ENCODE assay signal across 8 cellular contexts in the genomic region with DNA sequence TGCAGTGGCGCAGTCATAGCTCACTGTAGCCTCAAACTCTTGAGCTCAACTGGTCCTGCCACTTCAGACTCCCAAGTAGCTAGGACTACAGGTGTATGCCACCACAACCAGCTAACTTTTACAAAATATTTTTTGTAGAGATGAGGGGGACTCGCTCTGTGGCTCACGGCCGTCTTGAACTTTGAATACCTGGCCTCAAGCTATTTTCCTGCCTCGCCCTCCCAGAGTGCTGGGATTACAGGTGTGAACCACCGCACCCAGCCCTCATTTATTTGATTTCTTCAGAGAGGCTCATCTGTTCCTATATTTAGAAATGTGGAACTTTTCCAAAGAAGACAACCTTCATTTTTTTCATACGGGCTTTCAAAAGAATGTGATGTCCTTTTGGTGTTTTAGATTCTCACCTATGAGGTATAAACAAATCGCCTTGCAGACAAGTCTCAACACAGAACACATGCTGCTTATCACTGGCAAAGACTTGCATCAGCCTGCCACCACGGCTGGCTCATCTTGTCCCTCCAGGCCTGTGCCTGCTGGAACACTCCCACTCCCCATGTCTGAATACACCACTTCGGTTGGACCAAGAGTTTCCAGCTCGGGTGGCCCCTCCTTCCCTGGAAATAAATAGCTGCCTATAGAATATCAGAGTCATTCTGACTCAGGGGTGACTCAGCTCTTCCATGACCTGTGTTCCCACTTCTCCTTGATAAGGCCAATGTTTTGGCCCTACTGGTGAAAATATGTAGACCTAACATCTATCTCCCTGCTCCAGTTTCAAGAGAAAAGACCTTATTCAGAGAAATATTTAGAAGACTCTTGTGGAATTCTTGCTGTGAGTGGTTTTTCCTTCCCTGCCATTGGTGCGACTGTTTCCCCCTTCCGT.
DNase-seq lines count a peak whose midpoint lies in the region; ATAC-seq and TF ChIP-seq lines count a peak whose summit lies in the region.

No MANE protein-coding gene starts in this region.

- TF ChIP-seq POLR2A in HCT116 (IDR thresholded peaks at IDR 0.05; ENCODE audit: borderline replicate concordance, extremely low read depth, insufficient read depth, insufficient read length) (no peak), esophagus muscularis mucosa (IDR thresholded peaks at IDR 0.05; ENCODE audit: low read depth) (no peak)

- H3K4me3 ChIP-seq in HCT116 (replicated peaks in 1 of 2; ENCODE audit: low read depth in 1 of 2, low read length in 2 of 2) (peak overlapping the region; percentile 39 to 52), astrocyte of the cerebellum (ENCODE audit: low read depth, low read length) (no peak overlapping the region), esophagus muscularis mucosa (no peak overlapping the region)

- ATAC-seq in HCT116 (peak; percentile 72), left colon (peak; percentile 84), GM21423 (IDR thresholded peaks at IDR 0.05; ENCODE audit: unreplicated experiment) (no peak)

- intact Hi-C loops in HCT116 (cut with micrococcal nuclease) (loop anchor here (1.0 to 5.0 kb wide), 4 partner anchors 28 to 205 kb away; no protein-coding TSS in a partner anchor), left colon (cut with DNase I, micrococcal nuclease) (no loop called here), esophagus muscularis mucosa (cut with DNase I) (no loop called here)

- H3K9me3 ChIP-seq in HCT116 (ENCODE audit: control insufficient read depth in 1 of 2, insufficient read depth in 1 of 2, low read depth in 1 of 2, low read length in 2 of 2) (no peaks in the 10 kb centered on the region), esophagus muscularis mucosa (no peaks in the 10 kb centered on the region)

- in situ Hi-C loops in astrocyte of the cerebellum (cut with HindIII; ENCODE audit: low sequenced_read_pairs) = no loop called here

- peak overlapping the region; percentile 96 for H3K27ac ChIP-seq in HCT116 (ENCODE audit: low read depth, low read length)
- H3K27ac ChIP-seq in esophagus muscularis mucosa (replicated peaks in 1 of 4) = no peak overlapping the region

- H3K36me3 ChIP-seq in HCT116 (ENCODE audit: control insufficient read depth in 1 of 2, insufficient read depth in 2 of 2, low read length in 2 of 2) = no peaks in the 10 kb centered on the region
- no peaks in the 10 kb centered on the region for H3K36me3 ChIP-seq in esophagus muscularis mucosa

- H3K9ac ChIP-seq in HCT116 (ENCODE audit: low read length) = peak overlapping the region; percentile 88

- no peaks in the 10 kb centered on the region for H3K9me2 ChIP-seq in HCT116 (ENCODE audit: insufficient read depth)

- CTCF ChIA-PET in HCT116 (lab: Charles Lee) = interaction anchor here (0.9 to 2.4 kb wide), 4 partner anchors 12 to 217 kb away, joined by 3 to 13 read pairs (median 4); no protein-coding TSS in a partner anchor

- peak overlapping the region; percentile 87 for H3K4me2 ChIP-seq in HCT116 (ENCODE audit: low read length)

- DNase-seq in HCT116 (ENCODE audit: low read depth, low spot score) (peak; percentile 98), SHP77 (lab: John Stamatoyannopoulos, UW) (peak; percentile 94), astrocyte of the cerebellum (ENCODE audit: low read depth) (peak; percentile 72), left colon (peak; percentile 33 to 60), esophagus muscularis mucosa (ENCODE audit: extremely low spot score) (no peak), NCI-H2029 treated with DMSO at 0.1 percent for 48 hours (lab: John Stamatoyannopoulos, UW) (no peak)
- peak; percentile 14 to 36 for DNase-seq in stimulated activated CD8-positive, alpha-beta memory T cell treated with anti-CD3 and anti-CD28 coated beads, Interleukin-15, amount 100 ng/mL, for 4 hours (ENCODE audit: low read depth in 2 of 2)

- H3K4me1 ChIP-seq in HCT116 (ENCODE audit: control insufficient read depth in 1 of 2, insufficient read depth in 2 of 2, low read length in 2 of 2) (peaks cover 92 to 93% of the 10 kb centered on the region in 2 experiments), esophagus muscularis mucosa (peaks cover 0 to 5% (median 4%) of the 10 kb centered on the region in 4 donors)

- no peak overlapping the region for H2AFZ ChIP-seq in HCT116 (ENCODE audit: low read depth, low read length, poor library complexity, severe bottlenecking)

- H4K20me1 ChIP-seq in HCT116 (ENCODE audit: insufficient read depth) = no peaks in the 10 kb centered on the region

- H3K27me3 ChIP-seq in HCT116 (ENCODE audit: insufficient read depth, low read length) = no peaks in the 10 kb centered on the region
- no peaks in the 10 kb centered on the region for H3K27me3 ChIP-seq in esophagus muscularis mucosa

- peaks cover 9% of the 10 kb centered on the region for H3K79me2 ChIP-seq in HCT116 (ENCODE audit: insufficient read depth, low read length)

- no peak for TF ChIP-seq EP300 in esophagus muscularis mucosa (IDR thresholded peaks at IDR 0.05)

- RAD21 ChIA-PET in HCT116 (lab: Charles Lee; ENCODE audit: low non-redundant PET in 1 of 2, low total read pairs in 2 of 2, uncharacterized antibody in 2 of 2, unreplicated experiment in 2 of 2) = interaction anchor here (1.0 to 1.2 kb wide), 4 partner anchors 12 to 47 kb away, joined by 3 to 5 read pairs (median 4); no protein-coding TSS in a partner anchor

- 71% methylated on average over 13 of the region's 13 CpGs for whole genome bisulfite sequencing in esophagus muscularis mucosa

- TF ChIP-seq RAD21 in HCT116 (IDR thresholded peaks at IDR 0.05; ENCODE audit: low read depth) = no peak

- POLR2A ChIA-PET in HCT116 (lab: Charles Lee) = interaction anchor here (0.7 to 10.6 kb wide), 25 partner anchors 8 to 388 kb away, joined by 3 to 266 read pairs (median 5); no protein-coding TSS in a partner anchor

- TF ChIP-seq CTCF in HCT116 (IDR thresholded peaks at IDR 0.05 in 2 of 3, conservative IDR thresholded peaks at IDR 0.05 in 1 of 3; ENCODE audit: borderline replicate concordance in 1 of 3, insufficient read depth in 1 of 3, low read depth in 2 of 3, low read length in 2 of 3) (peak in 2 of 3 experiments; percentile 7 to 13; a peak in 1 of 6 replicates), astrocyte of the cerebellum (IDR thresholded peaks at IDR 0.05; ENCODE audit: low read depth, low read length, missing control alignments) (peak; percentile 6), esophagus muscularis mucosa (IDR thresholded peaks at IDR 0.05) (no peak)

- TSS peak; percentile 91 for BruUV-seq in HCT116 (replicated peaks; lab: Mats Ljungman, UMichigan)

TF ChIP-seq in HCT116, 20 proteins besides CTCF, POLR2A, EP300 and RAD21:
- peak; percentile 74 for TF ChIP-seq TCF7L2 (IDR thresholded peaks at IDR 0.05; ENCODE audit: borderline replicate concordance, extremely low read depth, insufficient read depth, insufficient read length)
- no peak for TF ChIP-seq SIN3A (IDR thresholded peaks at IDR 0.05; ENCODE audit: low read depth)
- TF ChIP-seq, protein P1, sequence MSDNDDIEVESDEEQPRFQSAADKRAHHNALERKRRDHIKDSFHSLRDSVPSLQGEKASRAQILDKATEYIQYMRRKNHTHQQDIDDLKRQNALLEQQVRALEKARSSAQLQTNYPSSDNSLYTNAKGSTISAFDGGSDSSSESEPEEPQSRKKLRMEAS (IDR thresholded peaks at IDR 0.05) = no peak
- peak; percentile 5 for TF ChIP-seq YY1 (IDR thresholded peaks at IDR 0.05; ENCODE audit: extremely low read depth, insufficient replicate concordance, low read depth, low read length)
- TF ChIP-seq, protein P2, sequence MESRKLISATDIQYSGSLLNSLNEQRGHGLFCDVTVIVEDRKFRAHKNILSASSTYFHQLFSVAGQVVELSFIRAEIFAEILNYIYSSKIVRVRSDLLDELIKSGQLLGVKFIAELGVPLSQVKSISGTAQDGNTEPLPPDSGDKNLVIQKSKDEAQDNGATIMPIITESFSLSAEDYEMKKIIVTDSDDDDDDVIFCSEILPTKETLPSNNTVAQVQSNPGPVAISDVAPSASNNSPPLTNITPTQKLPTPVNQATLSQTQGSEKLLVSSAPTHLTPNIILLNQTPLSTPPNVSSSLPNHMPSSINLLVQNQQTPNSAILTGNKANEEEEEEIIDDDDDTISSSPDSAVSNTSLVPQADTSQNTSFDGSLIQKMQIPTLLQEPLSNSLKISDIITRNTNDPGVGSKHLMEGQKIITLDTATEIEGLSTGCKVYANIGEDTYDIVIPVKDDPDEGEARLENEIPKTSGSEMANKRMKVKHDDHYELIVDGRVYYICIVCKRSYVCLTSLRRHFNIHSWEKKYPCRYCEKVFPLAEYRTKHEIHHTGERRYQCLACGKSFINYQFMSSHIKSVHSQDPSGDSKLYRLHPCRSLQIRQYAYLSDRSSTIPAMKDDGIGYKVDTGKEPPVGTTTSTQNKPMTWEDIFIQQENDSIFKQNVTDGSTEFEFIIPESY (IDR thresholded peaks at IDR 0.05; ENCODE audit: extremely low read depth, insufficient replicate concordance, low read length) = peak; percentile 64
- TF ChIP-seq POLR2AphosphoS5 (IDR thresholded peaks at IDR 0.05; ENCODE audit: low read depth, low read length) = peak; percentile 93

Comparison
In these comparisons a context has a peak if more than half of its experiments do, and no peak if none do; other contexts are left out.
1. DNase-seq: peak in HCT116 (single experiment), SHP77 (2 of 2), astrocyte of the cerebellum (single experiment), left colon (2 of 2) and stimulated activated CD8-positive, alpha-beta memory T cell treated with anti-CD3 and anti-CD28 coated beads, Interleukin-15, amount 100 ng/mL, for 4 hours (2 of 2); none in esophagus muscularis mucosa (single experiment) and NCI-H2029 treated with DMSO at 0.1 percent for 48 hours (single experiment).
2. H3K4me3 ChIP-seq: peak in HCT116 (2 of 2); none in astrocyte of the cerebellum (single experiment) and esophagus muscularis mucosa (0 of 4).
3. CTCF ChIP-seq: peak in HCT116 (2 of 3) and astrocyte of the cerebellum (single experiment); none in esophagus muscularis mucosa (0 of 3).